8 cellular contexts compared by ENCODE assay signal in the genomic region with DNA sequence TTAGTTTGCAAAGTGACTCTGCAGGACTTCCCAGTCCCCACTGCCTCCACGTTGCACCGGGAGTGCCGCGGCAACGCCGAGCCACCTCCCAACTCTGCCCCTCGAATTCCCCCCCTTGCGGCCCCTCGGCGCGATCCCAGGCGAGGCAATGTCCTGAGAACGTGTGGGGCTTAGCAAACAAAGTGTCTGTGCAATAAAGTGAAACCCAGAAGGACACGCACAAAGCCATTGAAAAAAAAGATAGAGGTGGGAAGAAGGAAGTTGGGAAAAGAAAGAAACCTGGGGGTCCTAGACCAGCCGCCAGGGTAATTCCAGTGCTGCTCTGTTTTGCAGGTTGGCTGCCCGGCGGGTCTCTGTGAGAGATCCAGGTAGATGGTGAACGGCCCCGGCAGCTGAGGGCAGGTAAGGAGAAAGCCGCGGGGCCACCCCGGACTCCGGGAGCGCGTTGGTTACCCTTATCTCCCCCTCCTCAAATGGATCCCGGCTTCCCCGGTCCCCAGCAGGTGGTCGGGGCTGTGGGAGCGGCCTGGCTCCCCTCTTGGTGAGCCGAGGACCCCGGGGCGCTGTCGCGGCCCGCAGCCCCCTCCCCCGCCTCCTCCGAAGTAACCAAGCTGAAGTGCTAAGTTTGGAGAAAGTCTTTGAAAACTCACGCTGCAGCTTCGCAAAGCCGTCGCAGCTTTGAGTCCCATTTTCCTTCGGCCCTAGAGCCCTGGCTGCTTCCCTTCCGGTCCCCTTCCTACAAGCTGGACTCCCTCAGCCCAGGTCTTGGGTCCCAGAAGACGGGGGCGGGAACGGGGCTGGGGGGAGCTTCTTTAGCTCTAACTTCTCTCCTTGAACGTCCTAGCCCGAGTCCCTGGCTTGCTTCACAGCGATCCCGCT. TPM values are rescaled to one million over a fixed set of nuclear protein-coding genes. Genes with fewer than 3 reads are reported as not detected.
DNase-seq lines count a peak whose midpoint lies in the region; ATAC-seq, FAIRE-seq and TF ChIP-seq lines count a peak whose summit lies in the region.

No MANE protein-coding gene starts in this region.

- in situ Hi-C loops in K562 (cut with MboI) = no loop called here

- no peak for TF ChIP-seq POLR2A in K562 (conservative IDR thresholded peaks at IDR 0.05)

- TF ChIP-seq CTCF in BJ (IDR thresholded peaks at IDR 0.05; ENCODE audit: insufficient read depth, low read depth, low read length) = no peak
- no peak for TF ChIP-seq CTCF in K562 (IDR thresholded peaks at IDR 0.05 in 2 of 3, conservative IDR thresholded peaks at IDR 0.05 in 1 of 3; ENCODE audit: insufficient read depth in 2 of 3, low read depth in 1 of 3, low read length in 3 of 3)

- no peak for TF ChIP-seq RAD21 in K562 (CRISPR knock-in tag; conservative IDR thresholded peaks at IDR 0.05 in 1 of 2, IDR thresholded peaks at IDR 0.05 in 1 of 2)

- H3K27me3 ChIP-seq in BJ (ENCODE audit: control insufficient read depth, insufficient read depth, low read length) = peaks cover 30% of the 10 kb centered on the region
- H3K27me3 ChIP-seq in K562 (ENCODE audit: control insufficient read depth in 2 of 2, insufficient read depth in 2 of 2, low read length in 2 of 2) = no peaks in the 10 kb centered on the region
- peaks cover 50% of the 10 kb centered on the region for H3K27me3 ChIP-seq in mesendoderm (ENCODE audit: insufficient read depth, low read length, poor library complexity)

- POLR2A ChIA-PET in BJ (lab: Charles Lee) (no interaction called here), K562 (lab: Yijun Ruan, JAX) (interaction anchor here (0.5 to 1.0 kb wide), 3 partner anchors 10 to 329 kb away, joined by 3 to 5 read pairs (median 4); no protein-coding TSS in a partner anchor)

- H4K8ac ChIP-seq in mesendoderm (ENCODE audit: low read depth, low read length) = no peak overlapping the region

- intact Hi-C loops in K562 (cut with micrococcal nuclease) = no loop called here

- no peak overlapping the region for H4K5ac ChIP-seq in mesendoderm (ENCODE audit: low read length)

- no peak overlapping the region for H2BK15ac ChIP-seq in mesendoderm (replicated peaks; ENCODE audit: low read depth)

- H3K9me1 ChIP-seq in K562 (ENCODE audit: control insufficient read depth, insufficient read depth, low read length) = no peaks in the 10 kb centered on the region

- no peak for TF ChIP-seq EP300 in K562 (IDR thresholded peaks at IDR 0.05; ENCODE audit: low read length)

- no peak for FAIRE-seq in GM19239 (lab: Jason Lieb, UNC)
- peak; percentile 74 for FAIRE-seq in K562 (lab: Jason Lieb, UNC)

- H2AK5ac ChIP-seq in mesendoderm (ENCODE audit: low read length) = no peak overlapping the region

- H3K9ac ChIP-seq in K562 (ENCODE audit: insufficient read depth in 1 of 2, low read depth in 2 of 2, low read length in 2 of 2) (peak overlapping the region; percentile 80 to 99), mesendoderm (ENCODE audit: low read length) (peak overlapping the region; percentile 67)

- TSS peak; percentile 64 for BruUV-seq in K562 (replicated peaks; lab: Mats Ljungman, UMichigan)

- CTCF ChIA-PET in BJ (lab: Yijun Ruan, JAX) (no interaction called here), K562 (lab: Yijun Ruan, JAX; ENCODE audit: low intra/inter-chr PET ratio) (no interaction called here)

- H2BK5ac ChIP-seq in mesendoderm (ENCODE audit: low read length) = no peak overlapping the region

- peak overlapping the region; percentile 91 for H3K4me2 ChIP-seq in K562 (ENCODE audit: insufficient read depth, low read length)
- peak overlapping the region; percentile 98 for H3K4me2 ChIP-seq in mesendoderm (ENCODE audit: low read length)

- H3K4ac ChIP-seq in mesendoderm (ENCODE audit: low read depth, low read length) = no peak overlapping the region

- 7% methylated on average over 32 of the region's 50 CpGs for WGBS in K562 (ENCODE audit: insufficient coverage, low coverage, missing lambda C conversion rate)
- no CpG with 5 or more reads among the region's 50 CpGs for WGBS in mesendoderm (ENCODE audit: extremely low coverage, insufficient coverage, low lambda C conversion rate)

- H3K56ac ChIP-seq in mesendoderm (ENCODE audit: low read length) = peak overlapping the region; percentile 84

- H3K18ac ChIP-seq in mesendoderm (ENCODE audit: low read length) = no peak overlapping the region

- peak overlapping the region; percentile 97 for H2AFZ ChIP-seq in K562 (ENCODE audit: low read depth, low read length)

- H3K79me1 ChIP-seq in mesendoderm (ENCODE audit: low read length) = no peaks in the 10 kb centered on the region

- no peaks in the 10 kb centered on the region for H4K20me1 ChIP-seq in K562 (replicated peaks; ENCODE audit: control insufficient read depth, insufficient read depth, low read length)

- ATAC-seq in K562 = peak; percentile 62

- peak overlapping the region; percentile 81 for H3K27ac ChIP-seq in K562 (ENCODE audit: extremely low read depth, low read depth, low read length)
- no peak overlapping the region for H3K27ac ChIP-seq in mesendoderm (ENCODE audit: low read depth, low read length)

- H3K4me3 ChIP-seq in BJ (ENCODE audit: low read depth, low read length) (peak overlapping the region; percentile 36), K562 (peak overlapping the region; percentile 88), mesendoderm (ENCODE audit: low read length) (peak overlapping the region; percentile 71)
- H3K4me3 ChIP-seq in Jurkat, Clone E6-1 (ENCODE audit: low read length) = peak overlapping the region; percentile 93

- H3K9me3 ChIP-seq in K562 (replicated peaks; ENCODE audit: control insufficient read depth, insufficient read depth, low read depth, low read length) = peaks cover 6% of the 10 kb centered on the region

- H3K79me2 ChIP-seq in K562 (ENCODE audit: control insufficient read depth, insufficient read depth, low read length) (peaks cover 12% of the 10 kb centered on the region; the same call in 2 of the 3 replicates), mesendoderm (ENCODE audit: control insufficient read depth, insufficient read depth, low read length) (no peaks in the 10 kb centered on the region)

- peaks cover 2% of the 10 kb centered on the region; the same call in 1 of the 2 replicates for H3K36me3 ChIP-seq in BJ (ENCODE audit: control insufficient read depth, insufficient read depth, low read length)
- peaks cover 32% of the 10 kb centered on the region; the same call in 2 of the 3 replicates for H3K36me3 ChIP-seq in K562 (ENCODE audit: control insufficient read depth, insufficient read depth, low read length)
- H3K36me3 ChIP-seq in mesendoderm (ENCODE audit: control insufficient read depth, insufficient read depth, low read length) = no peaks in the 10 kb centered on the region

- no peak overlapping the region for H3K23ac ChIP-seq in mesendoderm (ENCODE audit: low read length)

- H2BK120ac ChIP-seq in mesendoderm (ENCODE audit: low read depth, low read length) = no peak overlapping the region

- DNase-seq in BJ (ENCODE audit: low read depth) = no peak
- DNase-seq in GM19239 (ENCODE audit: insufficient read length, low spot score) = peak; percentile 13
- DNase-seq in Jurkat, Clone E6-1 (ENCODE audit: low read depth, low spot score) = no peak
- peak; percentile 18 to 42 (median 40) for DNase-seq in K562 (ENCODE audit: extremely low read depth in 1 of 4, low spot score in 3 of 4)
- DNase-seq in mesendoderm = peak; percentile 65
- no peak for DNase-seq in NCI-H1105 (lab: John Stamatoyannopoulos, UW)
- no peak for DNase-seq in GF-D8 (lab: John Stamatoyannopoulos, UW)
- DNase-seq in SW 1271 (lab: John Stamatoyannopoulos, UW) = no peak

- peaks cover 2 to 35% of the 10 kb centered on the region in 2 experiments; a peak in 3 of 5 replicates for H3K4me1 ChIP-seq in K562 (replicated peaks in 1 of 2; ENCODE audit: control insufficient read depth in 2 of 2, insufficient read depth in 2 of 2, low read length in 2 of 2)
- peaks cover 13% of the 10 kb centered on the region for H3K4me1 ChIP-seq in mesendoderm (ENCODE audit: control insufficient read depth, low read depth, low read length)

TF ChIP-seq in K562, 482 proteins besides CTCF, POLR2A, EP300 and RAD21 (continues in another document):
- TF ChIP-seq SMAD2 (IDR thresholded peaks at IDR 0.05; ENCODE audit: low read depth, low read length) (no peak), CEBPG (CRISPR knock-in tag; IDR thresholded peaks at IDR 0.05) (no peak), CEBPG (tag; conservative IDR thresholded peaks at IDR 0.05 in 1 of 2, IDR thresholded peaks at IDR 0.05 in 1 of 2) (no peak), ZNF133 (CRISPR knock-in tag; IDR thresholded peaks at IDR 0.05) (no peak), MCM3 (IDR thresholded peaks at IDR 0.05) (no peak), SPI1 (IDR thresholded peaks at IDR 0.05; ENCODE audit: borderline replicate concordance, low read depth, low read length) (no peak), ZNF174 (CRISPR knock-in tag; IDR thresholded peaks at IDR 0.05) (no peak)

RNA-seq across cellular contexts. Expression of gene OTX1, which starts 0.5 kb away (rescaled TPM):
- not detected in 2 replicates for polyA plus RNA-seq in BJ (2011; rRNA removed)
- polyA minus RNA-seq in BJ (2011; rRNA and poly(A)+ RNA removed) = 0.26 TPM in 1 of 2 replicates, not detected in the other
- polyA plus RNA-seq in Jurkat, Clone E6-1 (2012; ENCODE audit: insufficient read depth, insufficient read length) = 6.5 TPM
- 4.9 and 10.4 TPM in 2 replicates for total RNA-seq in K562 (2011; cell fraction: chromatin; rRNA removed; ENCODE audit: low replicate concordance)
- total RNA-seq in K562 (2011; cell fraction: nucleolus; rRNA removed) = 13.5 and 18.4 TPM in 2 replicates
- 9.4 and 9.8 TPM in 2 replicates for total RNA-seq in K562 (2011; cell fraction: nucleoplasm; rRNA removed)
- total RNA-seq in K562 (2014; rRNA removed) = 1.4 and 1.8 TPM in 2 replicates
- 0.40 and 0.48 TPM in 2 replicates for total RNA-seq in K562 (2014; rRNA removed; fragmentation: Illumina TruSeq; extraction: Trizol)
- total RNA-seq in K562 (2015; rRNA removed; fragmentation: Illumina TruSeq; extraction: Trizol) = 0.58 and 1.1 TPM in 2 replicates
- total RNA-seq in K562 (2021) = 6.4 and 7.1 TPM in 2 replicates
- polyA plus RNA-seq in K562 (2011; rRNA removed) = 0.24 and 0.31 TPM in 2 replicates
- polyA plus RNA-seq in K562 (2011; cell fraction: cytosol; rRNA removed) = 0.24 and 0.33 TPM in 2 replicates
- 4.0 and 5.2 TPM in 2 replicates for polyA plus RNA-seq in K562 (2011; cell fraction: nucleus; rRNA removed)
- polyA plus RNA-seq in K562 (2012) = 2.7 and 5.2 TPM in 2 replicates
- polyA plus RNA-seq in K562 (2014; fragmentation: Illumina TruSeq; extraction: Trizol) = 2.6 and 3.7 TPM in 2 replicates
- polyA plus RNA-seq in K562 (2014; fragmentation: Nextera tagmentation; extraction: Ambion mirVana) = under 1 TPM; 0.18 to 0.31 TPM
- polyA plus RNA-seq in K562 (2014; rRNA removed) = 2.3 and 2.6 TPM in 2 replicates
- polyA minus RNA-seq in K562 (2011; rRNA and poly(A)+ RNA removed) = 0.33 and 0.77 TPM in 2 replicates
- polyA minus RNA-seq in K562 (2011; cell fraction: cytosol; rRNA and poly(A)+ RNA removed) = 1.5 and 2.0 TPM in 2 replicates
- 9.6 and 13.6 TPM in 2 replicates for polyA minus RNA-seq in K562 (2011; cell fraction: nucleus; rRNA and poly(A)+ RNA removed)
- polyA plus RNA-seq in mesendoderm (2013, experiment 1 of 2) = 0.49 TPM
- polyA plus RNA-seq in mesendoderm (2013, experiment 2 of 2) = 0.39 TPM

Comparison
In these comparisons a context has a peak if more than half of its experiments do, and no peak if none do; other contexts are left out.
1. DNase-seq: peak in GM19239 (single experiment), K562 (4 of 4) and mesendoderm (single experiment); none in BJ (single experiment), Jurkat, Clone E6-1 (single experiment), NCI-H1105 (single experiment), GF-D8 (single experiment) and SW 1271 (0 of 2).
2. H3K4me3 ChIP-seq: peak in every context shown above with its lines; median percentile 93 in Jurkat, Clone E6-1; 88 in K562; 71 in mesendoderm; 36 in BJ.